In genomic region chr22:49934144-49934890, GRCh38 we compare ENCODE assay signal across 8 cellular contexts. TPM values are rescaled to one million over a fixed set of nuclear protein-coding genes. Genes with fewer than 3 reads are reported as not detected.
DNase-seq lines count a peak whose midpoint lies in the region; ATAC-seq and TF ChIP-seq lines count a peak whose summit lies in the region.

No MANE protein-coding gene starts in this region.

- POLR2A ChIA-PET in RWPE1 (lab: Yijun Ruan, JAX; ENCODE audit: low non-redundant PET) = no interaction called here

- H3K27me3 Mint-ChIP-seq in dendritic cell treated with granulocyte-macrophage colony-stimulating factor and Interleukin-4, amounts not matched to agents 40 ng/mL and 50 ng/mL, for 4 days = peaks cover 8% of the 10 kb centered on the region

- peaks cover 21% of the 10 kb centered on the region for H3K36me3 Mint-ChIP-seq in dendritic cell treated with granulocyte-macrophage colony-stimulating factor and Interleukin-4, amounts not matched to agents 40 ng/mL and 50 ng/mL, for 4 days (ENCODE audit: low read depth)

- no peaks in the 10 kb centered on the region for H3K27me3 ChIP-seq in mononuclear cell (ENCODE audit: insufficient read depth, low read length)

- H3K4me1 Mint-ChIP-seq in dendritic cell treated with granulocyte-macrophage colony-stimulating factor and Interleukin-4, amounts not matched to agents 40 ng/mL and 50 ng/mL, for 4 days (ENCODE audit: low read depth) = peaks cover 66% of the 10 kb centered on the region

- peak overlapping the region; percentile 90 for H3K27ac ChIP-seq in RWPE1

- intact Hi-C loops in dendritic cell treated with granulocyte-macrophage colony-stimulating factor and Interleukin-4, amounts not matched to agents 40 ng/mL and 50 ng/mL, for 4 days (cut with micrococcal nuclease) = loop anchor here (5.0 to 10.0 kb wide), 2 partner anchors 38 to 270 kb away; partner anchors contain the start of gene SELENOO

- no peaks in the 10 kb centered on the region for H3K9me3 Mint-ChIP-seq in dendritic cell treated with granulocyte-macrophage colony-stimulating factor and Interleukin-4, amounts not matched to agents 40 ng/mL and 50 ng/mL, for 4 days

- H3K4me1 ChIP-seq in mononuclear cell (ENCODE audit: insufficient read depth, low read length) = peaks cover 65% of the 10 kb centered on the region

- peak overlapping the region; percentile 83 for H3K4me3 Mint-ChIP-seq in dendritic cell treated with granulocyte-macrophage colony-stimulating factor and Interleukin-4, amounts not matched to agents 40 ng/mL and 50 ng/mL, for 4 days

- TF ChIP-seq POLR2A in GM18526 (IDR thresholded peaks at IDR 0.05; ENCODE audit: extremely low read depth, insufficient read length) = peak; percentile 11

- H3K27ac Mint-ChIP-seq in dendritic cell treated with granulocyte-macrophage colony-stimulating factor and Interleukin-4, amounts not matched to agents 40 ng/mL and 50 ng/mL, for 4 days = peak overlapping the region; percentile 95

- no peak for DNase-seq in RWPE1 (ENCODE audit: low spot score)
- no peak for DNase-seq in NCI-H128 (lab: John Stamatoyannopoulos, UW; ENCODE audit: unreplicated experiment)
- no peak for DNase-seq in NK-92 treated with Interleukin-12 subunit alpha and Interleukin-12 subunit beta, amount 100 ng/mL, for 24 hours (lab: John Stamatoyannopoulos, UW)
- no peak for DNase-seq in NCI-H187 (lab: John Stamatoyannopoulos, UW)

- no peak for ATAC-seq in HG03457 (IDR thresholded peaks at IDR 0.05; ENCODE audit: unreplicated experiment)

- H3K9me3 ChIP-seq in mononuclear cell (ENCODE audit: low read depth, low read length) = no peaks in the 10 kb centered on the region

- CTCF ChIA-PET in RWPE1 (lab: Yijun Ruan, JAX) = no interaction called here

- no peak for TF ChIP-seq CTCF in RWPE1 (conservative IDR thresholded peaks at IDR 0.05; ENCODE audit: low read depth)

- H3K4me3 ChIP-seq in mononuclear cell (ENCODE audit: low read length) = peak overlapping the region; percentile 57

RNA-seq across cellular contexts. Expression of gene CRELD2, which starts 15.9 kb away (rescaled TPM):
- total RNA-seq in mononuclear cell = 13.6 TPM

RNA-seq across cellular contexts. Expression of gene ALG12, which starts 16.1 kb away (rescaled TPM):
- 6.8 TPM for total RNA-seq in mononuclear cell

RNA-seq across cellular contexts. Expression of gene PIM3, which starts 26.3 kb away (rescaled TPM):
- 172 TPM for total RNA-seq in mononuclear cell
